Comparison of ENCODE assay signal across 15 cellular contexts in the genomic region with DNA sequence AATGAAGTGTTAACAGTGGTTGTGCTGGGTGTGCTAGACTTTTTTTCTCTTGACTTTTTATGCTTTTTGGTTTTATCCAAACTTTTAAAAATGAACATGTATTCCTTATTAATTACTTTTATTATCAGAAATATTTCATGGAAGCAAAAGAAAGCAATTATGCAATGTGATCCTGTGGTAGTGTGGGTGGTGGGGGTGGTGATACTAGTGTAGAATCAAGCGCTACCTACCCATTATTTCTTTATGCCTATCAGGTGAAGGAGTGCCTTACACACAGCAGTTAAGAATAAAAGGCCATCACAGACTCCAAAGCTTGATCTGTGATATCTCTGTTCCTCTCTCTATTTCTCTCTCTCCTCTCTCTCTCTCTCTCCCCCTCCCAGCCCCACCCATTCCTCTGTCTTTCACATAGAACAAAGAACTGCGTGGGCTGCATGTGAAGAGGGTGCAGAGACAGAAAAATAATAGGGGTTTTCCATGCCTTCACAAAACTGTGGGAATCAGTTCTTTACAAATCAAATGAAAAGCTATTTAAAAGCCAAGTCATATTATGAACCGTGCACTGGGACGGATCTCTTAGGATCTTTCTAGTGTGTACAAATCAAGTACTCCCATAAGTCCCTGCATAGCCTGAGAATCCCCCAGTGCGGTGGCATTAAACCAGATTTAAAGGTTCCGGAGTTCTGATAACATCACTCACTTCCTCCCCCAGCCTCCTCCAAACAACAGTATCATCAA.
DNase-seq lines count a peak whose midpoint lies in the region; ATAC-seq lines count a peak whose summit lies in the region.
"Had no signal": no experiment of that assay in that cellular context is flagged by ENCODE, and none has a peak within 500 bp of the region (broad histone marks: within the 10 kb centered on the region; RNA-seq: fewer than 3 reads in every experiment).

No MANE protein-coding gene starts in this region.

- H3K36me3 Mint-ChIP-seq in activated T-cell treated with anti-CD3 and anti-CD28 coated beads, Interleukin-2, amount 50 U/mL, for 4 hours (ENCODE audit: insufficient read depth), result no peaks in the 10 kb centered on the region
- H3K36me3 Mint-ChIP-seq: natural killer cell had no signal

- H3K4me1 Mint-ChIP-seq in activated T-cell treated with anti-CD3 and anti-CD28 coated beads, Interleukin-2, amount 50 U/mL, for 4 hours (ENCODE audit: low read depth), result peaks cover 24% of the 10 kb centered on the region
- H3K4me1 Mint-ChIP-seq: natural killer cell had no signal

- H3K27me3 Mint-ChIP-seq in activated T-cell treated with anti-CD3 and anti-CD28 coated beads, Interleukin-2, amount 50 U/mL, for 4 hours (ENCODE audit: low read depth), result peaks cover 1% of the 10 kb centered on the region

- peak; percentile 21 for DNase-seq in activated naive CD4-positive, alpha-beta T cell treated with Interleukin-2 at 50 U/mL for 16 hours
- DNase-seq in activated naive CD4-positive, alpha-beta T cell (lab: John Stamatoyannopoulos, UW), result no peak
- peak; percentile 17 for DNase-seq in activated T-cell treated with anti-CD3 and anti-CD28 coated beads, Interleukin-2, amount 50 U/mL, for 4 hours
- DNase-seq in iris pigment epithelial cell (ENCODE audit: low read depth) (peak; percentile 22), NCI-H1436 (lab: John Stamatoyannopoulos, UW) (no peak), DMS79 (lab: John Stamatoyannopoulos, UW) (no peak), SW 1271 (lab: John Stamatoyannopoulos, UW) (no peak)
- peak; percentile 5 for DNase-seq in stimulated activated naive CD4-positive, alpha-beta T cell treated with Interleukin-2 at 50 U/mL for 16 hours (lab: John Stamatoyannopoulos, UW)
- DNase-seq: activated CD4-positive, CD25-positive, alpha-beta regulatory T cell treated with anti-CD3 and anti-CD28 coated beads, Interleukin-2, amount 50 U/mL, for 72 hours; amygdala; left ventricle myocardium inferior; natural killer cell; NCI-H2171 treated with DMSO at 0.1 percent for 48 hours; right lobe of liver; transverse colon had no signal

- peak overlapping the region; percentile 1 for H3K4me3 Mint-ChIP-seq in activated T-cell treated with anti-CD3 and anti-CD28 coated beads, Interleukin-2, amount 50 U/mL, for 4 hours
- H3K4me3 Mint-ChIP-seq: natural killer cell had no signal

- ATAC-seq in activated T-cell treated with anti-CD3 and anti-CD28 coated beads, Interleukin-2, amount 50 U/mL, for 4 hours, result peak; percentile 77 to 81
- ATAC-seq: right lobe of liver had no signal

- no peaks in the 10 kb centered on the region for H3K9me3 Mint-ChIP-seq in activated T-cell treated with anti-CD3 and anti-CD28 coated beads, Interleukin-2, amount 50 U/mL, for 4 hours
- H3K9me3 Mint-ChIP-seq: natural killer cell had no signal

Comparison
In these comparisons a context has a peak if more than half of its experiments do, and no peak if none do; other contexts are left out.
1. DNase-seq: peak in activated naive CD4-positive, alpha-beta T cell treated with Interleukin-2 at 50 U/mL for 16 hours (single experiment), activated T-cell treated with anti-CD3 and anti-CD28 coated beads, Interleukin-2, amount 50 U/mL, for 4 hours (single experiment), iris pigment epithelial cell (single experiment) and stimulated activated naive CD4-positive, alpha-beta T cell treated with Interleukin-2 at 50 U/mL for 16 hours (single experiment); none in activated naive CD4-positive, alpha-beta T cell (0 of 4), NCI-H1436 (single experiment), DMS79 (single experiment) and SW 1271 (0 of 2).